20 cellular contexts compared by ENCODE assay signal in genomic region chr10:60541461-60541860, GRCh38.
DNase-seq lines count a peak whose midpoint lies in the region; ATAC-seq and TF ChIP-seq lines count a peak whose summit lies in the region.
"Had no signal": no experiment of that assay in that cellular context is flagged by ENCODE, and none has a peak within 500 bp of the region (broad histone marks: within the 10 kb centered on the region; RNA-seq: fewer than 3 reads in every experiment).

No MANE protein-coding gene starts in this region.

- H3K9me3 Mint-ChIP-seq in activated CD4-positive, alpha-beta T cell treated with anti-CD3 and anti-CD28 coated beads, Interleukin-2, amount 10 ng/mL, durations not matched to agents 24 days and 14 days: peaks cover 12% of the 10 kb centered on the region
- H3K9me3 Mint-ChIP-seq: CD8-positive, alpha-beta memory T cell had no signal

- intact Hi-C loops in activated CD4-positive, alpha-beta T cell treated with anti-CD3 and anti-CD28 coated beads, Interleukin-2, amount 10 ng/mL, durations not matched to agents 24 days and 14 days (cut with micrococcal nuclease): no loop called here

- H3K4me3 Mint-ChIP-seq in activated CD4-positive, alpha-beta T cell treated with anti-CD3 and anti-CD28 coated beads, Interleukin-2, amount 10 ng/mL, durations not matched to agents 24 days and 14 days: no peak overlapping the region
- H3K4me3 Mint-ChIP-seq: CD8-positive, alpha-beta memory T cell had no signal

- H3K27me3 ChIP-seq in thoracic aorta (replicated peaks; ENCODE audit: insufficient read depth): no peaks in the 10 kb centered on the region
- H3K27me3 ChIP-seq: MG63, SJCRH30 had no signal

- H3K4me1 ChIP-seq in thoracic aorta (ENCODE audit: control insufficient read depth in 1 of 2, low read depth in 2 of 2): peaks cover 12 to 21% of the 10 kb centered on the region in 2 donors

- DNase-seq in activated CD4-positive, alpha-beta T cell treated with anti-CD3 and anti-CD28 coated beads, Interleukin-2, amount 10 ng/mL, durations not matched to agents 24 days and 14 days: no peak
- no peak for DNase-seq in activated CD4-positive, alpha-beta T cell treated with anti-CD3 and anti-CD28 coated beads, Interleukin-2, amount 50 U/mL, for 1 hour
- DNase-seq in caudate nucleus (lab: John Stamatoyannopoulos, UW) (peak in 2 of 61 donors; percentile 11 to 15), hepatic stellate cell (ENCODE audit: low spot score) (peak; percentile 2), thoracic aorta (ENCODE audit: low spot score) (no peak), SKM-1 treated with dmso at 0.1 percent for 144 hours (lab: John Stamatoyannopoulos, UW; ENCODE audit: unreplicated experiment) (no peak), NCI-H2029 treated with DMSO at 0.1 percent for 48 hours (lab: John Stamatoyannopoulos, UW) (no peak), foreskin fibroblast (no peak)
- DNase-seq: CD8-positive, alpha-beta memory T cell; DMS79 treated with DMSO at 0.1 percent for 48 hours; KG1; MG63; NCI-H1092 treated with DMSO at 0.1 percent for 48 hours; NCI-H1694; NCI-H446; NCI-H69; RPMI8226; SJCRH30 had no signal

- H3K36me3 Mint-ChIP-seq in activated CD4-positive, alpha-beta T cell treated with anti-CD3 and anti-CD28 coated beads, Interleukin-2, amount 10 ng/mL, durations not matched to agents 24 days and 14 days (ENCODE audit: low read depth): peaks cover 5% of the 10 kb centered on the region

- peak overlapping the region; percentile 4 for H3K27ac Mint-ChIP-seq in activated CD4-positive, alpha-beta T cell treated with anti-CD3 and anti-CD28 coated beads, Interleukin-2, amount 10 ng/mL, durations not matched to agents 24 days and 14 days
- H3K27ac Mint-ChIP-seq: CD8-positive, alpha-beta memory T cell had no signal

- H3K27me3 Mint-ChIP-seq in activated CD4-positive, alpha-beta T cell treated with anti-CD3 and anti-CD28 coated beads, Interleukin-2, amount 10 ng/mL, durations not matched to agents 24 days and 14 days: no peaks in the 10 kb centered on the region
- H3K27me3 Mint-ChIP-seq: CD8-positive, alpha-beta memory T cell had no signal

- no peaks in the 10 kb centered on the region for H3K9me3 ChIP-seq in thoracic aorta
- H3K9me3 ChIP-seq: MG63, SJCRH30 had no signal

- peaks cover 26% of the 10 kb centered on the region for H3K4me1 Mint-ChIP-seq in activated CD4-positive, alpha-beta T cell treated with anti-CD3 and anti-CD28 coated beads, Interleukin-2, amount 10 ng/mL, durations not matched to agents 24 days and 14 days

- H3K27ac ChIP-seq in caudate nucleus (ENCODE audit: low read depth, low read length): peak overlapping the region; percentile 24
- H3K27ac ChIP-seq in thoracic aorta: no peak overlapping the region
- H3K27ac ChIP-seq: 22Rv1, SJCRH30 had no signal

- TF ChIP-seq CTCF in thoracic aorta (IDR thresholded peaks at IDR 0.05) (no peak), foreskin fibroblast (IDR thresholded peaks at IDR 0.05; ENCODE audit: low read depth, low read length) (no peak)

- H3K36me3 ChIP-seq in thoracic aorta: no peaks in the 10 kb centered on the region
- H3K36me3 ChIP-seq: MG63, SJCRH30 had no signal

- H3K4me3 ChIP-seq in thoracic aorta (peak overlapping the region; percentile 4), foreskin fibroblast (ENCODE audit: low read depth in 1 of 2, low read length in 2 of 2) (no peak overlapping the region)
- H3K4me3 ChIP-seq: MG63, SJCRH30 had no signal

- no peak for ATAC-seq in thoracic aorta (ENCODE audit: insufficient number of reproducible peaks, low FRiP score, low read depth)
- ATAC-seq: HepG2 had no signal
